8 cellular contexts compared by ENCODE assay signal in the genomic region with DNA sequence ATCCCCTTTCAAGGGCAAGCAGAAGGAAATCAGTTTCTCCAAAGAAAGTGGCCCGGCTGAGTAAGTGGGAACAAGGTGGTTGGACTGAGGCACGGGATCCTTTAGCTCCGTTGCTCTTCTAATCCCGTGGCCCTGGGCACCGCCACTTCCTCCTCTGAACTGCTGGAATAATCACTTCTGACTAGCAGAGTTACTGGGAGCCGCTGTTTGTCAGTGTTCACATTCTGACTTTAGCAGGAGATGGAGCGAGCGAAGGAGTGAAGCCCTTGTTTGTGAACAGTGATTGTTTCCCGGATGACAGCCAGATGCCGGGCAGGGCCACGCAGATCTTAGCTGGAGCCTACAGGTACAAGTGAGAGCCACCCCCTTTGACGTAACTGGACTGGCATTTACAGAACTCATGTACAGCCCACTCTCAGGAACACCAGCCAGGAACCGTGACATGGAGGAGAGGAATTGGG. TPM values are rescaled to one million over a fixed set of nuclear protein-coding genes. Genes with fewer than 3 reads are reported as not detected.
A peak's percentile ranks its signal among the peaks of the same experiment; 100 is the strongest.
DNase-seq lines count a peak whose midpoint lies in the region; ATAC-seq and TF ChIP-seq lines count a peak whose summit lies in the region.

No MANE protein-coding gene starts in this region.

- H3K36me3 ChIP-seq in DND-41 (ENCODE audit: insufficient read depth, low read length): peaks cover 34% of the 10 kb centered on the region

- H3K4me3 Mint-ChIP-seq in MCF 10A (ENCODE audit: unreplicated experiment): peak overlapping the region; percentile 93
- peak overlapping the region; percentile 81 to 97 for H3K4me3 Mint-ChIP-seq in stimulated activated naive B cell treated with anti-CD40 and anti-IgM and Interleukin-4, amounts not matched to agents 10 μg/mL and 1 μg/mL and 100 μg/mL, for 72 hours

- TF ChIP-seq CTCF in DND-41 (IDR thresholded peaks at IDR 0.05; ENCODE audit: borderline replicate concordance, extremely low read depth, low read length, poor library complexity, severe bottlenecking) (no peak), MCF 10A (IDR thresholded peaks at IDR 0.05; ENCODE audit: unreplicated experiment) (no peak)

- peak overlapping the region; percentile 89 for H3K9ac ChIP-seq in DND-41 (ENCODE audit: low read depth, low read length)

- intact Hi-C loops in MCF 10A (cut with micrococcal nuclease): loop anchor here (1.0 to 10.0 kb wide), 4 partner anchors 123 to 426 kb away; a partner anchor contains a TSS

- H3K27ac Mint-ChIP-seq in MCF 10A (ENCODE audit: low read depth, unreplicated experiment): peak overlapping the region; percentile 84
- H3K27ac Mint-ChIP-seq in stimulated activated naive B cell treated with anti-CD40 and anti-IgM and Interleukin-4, amounts not matched to agents 10 μg/mL and 1 μg/mL and 100 μg/mL, for 72 hours: peak overlapping the region; percentile 86

- H3K4me3 ChIP-seq in DND-41 (ENCODE audit: low read depth in 1 of 2, low read length in 2 of 2): peak overlapping the region in 1 of 2 experiments; percentile 81; a peak in 3 of 4 replicates

- peaks cover 32% of the 10 kb centered on the region for H4K20me1 ChIP-seq in DND-41 (ENCODE audit: insufficient read depth, low read length)

- H3K36me3 Mint-ChIP-seq in MCF 10A (ENCODE audit: insufficient read depth, unreplicated experiment): peaks cover 38% of the 10 kb centered on the region
- peaks cover 13 to 47% of the 10 kb centered on the region in 2 donors for H3K36me3 Mint-ChIP-seq in stimulated activated naive B cell treated with anti-CD40 and anti-IgM and Interleukin-4, amounts not matched to agents 10 μg/mL and 1 μg/mL and 100 μg/mL, for 72 hours

- H3K27me3 Mint-ChIP-seq in MCF 10A (ENCODE audit: insufficient read depth, unreplicated experiment): no peaks in the 10 kb centered on the region
- H3K27me3 Mint-ChIP-seq in stimulated activated naive B cell treated with anti-CD40 and anti-IgM and Interleukin-4, amounts not matched to agents 10 μg/mL and 1 μg/mL and 100 μg/mL, for 72 hours: peaks cover 0 to 5% of the 10 kb centered on the region in 2 donors

- no peaks in the 10 kb centered on the region for H3K9me3 Mint-ChIP-seq in MCF 10A (ENCODE audit: unreplicated experiment)
- H3K9me3 Mint-ChIP-seq in stimulated activated naive B cell treated with anti-CD40 and anti-IgM and Interleukin-4, amounts not matched to agents 10 μg/mL and 1 μg/mL and 100 μg/mL, for 72 hours: no peaks in the 10 kb centered on the region

- peaks cover 46% of the 10 kb centered on the region for H3K4me1 Mint-ChIP-seq in MCF 10A (ENCODE audit: insufficient read depth, unreplicated experiment)
- peaks cover 34 to 41% of the 10 kb centered on the region in 2 donors for H3K4me1 Mint-ChIP-seq in stimulated activated naive B cell treated with anti-CD40 and anti-IgM and Interleukin-4, amounts not matched to agents 10 μg/mL and 1 μg/mL and 100 μg/mL, for 72 hours

- no peaks in the 10 kb centered on the region for H3K27me3 ChIP-seq in DND-41 (ENCODE audit: insufficient read depth, low read length, poor library complexity)

- TSS peak; percentile 44 for BruUV-seq in MCF 10A (replicated peaks; lab: Mats Ljungman, UMichigan)

- H3K4me1 ChIP-seq in DND-41 (ENCODE audit: insufficient read depth, low read length): peaks cover 60% of the 10 kb centered on the region

- DNase-seq in DND-41: no peak
- peak; percentile 3 for DNase-seq in NCI-H2081 treated with DMSO at 0.1 percent for 48 hours (lab: John Stamatoyannopoulos, UW)
- peak; percentile 68 for DNase-seq in MCF 10A (ENCODE audit: unreplicated experiment)
- DNase-seq in kidney glomerular epithelial cell (lab: John Stamatoyannopoulos, UW): peak; percentile 54
- no peak for DNase-seq in stimulated activated naive B cell treated with anti-CD40 and anti-IgM and Interleukin-4, amounts not matched to agents 10 μg/mL and 1 μg/mL and 100 μg/mL, for 72 hours
- DNase-seq in activated CD8-positive, alpha-beta memory T cell treated with anti-CD3 and anti-CD28 coated beads for 24 hours: no peak

- H3K9me3 ChIP-seq in DND-41 (ENCODE audit: insufficient read depth, low read length, severe bottlenecking): no peaks in the 10 kb centered on the region

- H2AFZ ChIP-seq in DND-41 (ENCODE audit: low read depth, low read length): peak overlapping the region; percentile 88

- POLR2A ChIA-PET in MCF 10A (lab: Yijun Ruan, JAX): interaction anchor here (0.6 to 3.3 kb wide), 34 partner anchors 7 to 1130 kb away, joined by 3 to 53 read pairs (median 4); a partner anchor contains a TSS

- peaks cover 52% of the 10 kb centered on the region for H3K79me2 ChIP-seq in DND-41 (ENCODE audit: insufficient read depth, low read length)

- no peak for ATAC-seq in DND-41 (ENCODE audit: insufficient read depth, low read depth)
- ATAC-seq in stimulated activated naive B cell treated with anti-CD40 and anti-IgM and Interleukin-4, amounts not matched to agents 10 μg/mL and 1 μg/mL and 100 μg/mL, for 72 hours (replicated peaks): no peak
- no peak for ATAC-seq in GM21737 (IDR thresholded peaks at IDR 0.05; ENCODE audit: unreplicated experiment)
- no peak for ATAC-seq in HG02678 (IDR thresholded peaks at IDR 0.05; ENCODE audit: unreplicated experiment)

- peak overlapping the region; percentile 97 for H3K4me2 ChIP-seq in DND-41 (ENCODE audit: insufficient read depth, low read length)

- CTCF ChIA-PET in MCF 10A (lab: Yijun Ruan, JAX): interaction anchor here (0.5 to 2.3 kb wide), 12 partner anchors 8 to 635 kb away, joined by 3 to 10 read pairs (median 4); no protein-coding TSS in a partner anchor

- peak overlapping the region; percentile 79 for H3K27ac ChIP-seq in DND-41 (ENCODE audit: low read length)

RNA-seq across cellular contexts. Expression of a gene that starts 1.3 kb away (rescaled TPM):
- total RNA-seq in MCF 10A (2022): 58.0 and 67.2 TPM in 2 replicates

Comparison
In these comparisons a context has a peak if more than half of its experiments do, and no peak if none do; other contexts are left out.
1. DNase-seq: peak in NCI-H2081 treated with DMSO at 0.1 percent for 48 hours (single experiment), MCF 10A (single experiment) and kidney glomerular epithelial cell (single experiment); none in DND-41 (single experiment), stimulated activated naive B cell treated with anti-CD40 and anti-IgM and Interleukin-4, amounts not matched to agents 10 μg/mL and 1 μg/mL and 100 μg/mL, for 72 hours (single experiment) and activated CD8-positive, alpha-beta memory T cell treated with anti-CD3 and anti-CD28 coated beads for 24 hours (single experiment).